1 cellular context compared by ENCODE assay signal in genomic region chr21:33121715-33122475, GRCh38.
TF ChIP-seq lines count a peak whose summit lies in the region.

No MANE protein-coding gene starts in this region.

TF ChIP-seq in K562, 482 proteins besides CTCF, POLR2A, EP300 and RAD21 (continued from another document and continues in another):
- TF ChIP-seq CREB5 (CRISPR knock-in tag; IDR thresholded peaks at IDR 0.05) (no peak), ZFX (CRISPR knock-in tag; IDR thresholded peaks at IDR 0.05) (no peak), NR4A1 (CRISPR knock-in tag; IDR thresholded peaks at IDR 0.05) (no peak), NR4A1 (tag; IDR thresholded peaks at IDR 0.05) (peak; percentile 31; the same call in 1 of the 2 replicates), CBX1 (IDR thresholded peaks at IDR 0.05; ENCODE audit: low read depth) (no peak), TGIF2 (CRISPR knock-in tag; IDR thresholded peaks at IDR 0.05) (no peak), RBFOX2 (IDR thresholded peaks at IDR 0.05; ENCODE audit: low read depth, low read length) (no peak), NR2C2 (CRISPR knock-in tag; IDR thresholded peaks at IDR 0.05) (no peak), NR2C2 (tag; IDR thresholded peaks at IDR 0.05) (0 out of 2 replicates have a peak, but pooled peaks have one; percentile 19), MCM5 (IDR thresholded peaks at IDR 0.05; ENCODE audit: low read depth) (no peak), ZNF75A (CRISPR knock-in tag; IDR thresholded peaks at IDR 0.05) (no peak), TEAD4 (IDR thresholded peaks at IDR 0.05; ENCODE audit: low read length) (no peak), TEAD4 (CRISPR knock-in tag; IDR thresholded peaks at IDR 0.05; ENCODE audit: borderline replicate concordance) (no peak), ZNF146 (CRISPR knock-in tag; IDR thresholded peaks at IDR 0.05; ENCODE audit: unreplicated experiment) (no peak), ZNF449 (CRISPR knock-in tag; IDR thresholded peaks at IDR 0.05) (no peak), SMAD2 (IDR thresholded peaks at IDR 0.05; ENCODE audit: low read depth, low read length) (no peak), MTA3 (IDR thresholded peaks at IDR 0.05; ENCODE audit: borderline replicate concordance) (peak; percentile 81), TARDBP (IDR thresholded peaks at IDR 0.05) (no peak), E4F1 (CRISPR knock-in tag; IDR thresholded peaks at IDR 0.05; ENCODE audit: borderline replicate concordance) (no peak), ILF3 (IDR thresholded peaks at IDR 0.05; ENCODE audit: borderline replicate concordance) (no peak), EHMT2 (IDR thresholded peaks at IDR 0.05) (0 out of 2 replicates have a peak, but pooled peaks have one; percentile 29), MAZ (CRISPR knock-in tag; conservative IDR thresholded peaks at IDR 0.05 in 1 of 2, IDR thresholded peaks at IDR 0.05 in 1 of 2) (no peak), SIN3B (IDR thresholded peaks at IDR 0.05; ENCODE audit: low read depth) (no peak), FOXP1 (CRISPR knock-in tag; IDR thresholded peaks at IDR 0.05) (no peak), ZC3H11A (IDR thresholded peaks at IDR 0.05; ENCODE audit: low read depth, low read length) (no peak), EWSR1 (IDR thresholded peaks at IDR 0.05; ENCODE audit: borderline replicate concordance, low read depth, partially characterized antibody) (no peak), RCOR1 (IDR thresholded peaks at IDR 0.05; ENCODE audit: borderline replicate concordance in 1 of 2, low read depth in 2 of 2, low read length in 2 of 2) (no peak), RFX7 (CRISPR knock-in tag; IDR thresholded peaks at IDR 0.05) (no peak), CEBPG (CRISPR knock-in tag; IDR thresholded peaks at IDR 0.05) (no peak), CEBPG (tag; conservative IDR thresholded peaks at IDR 0.05 in 1 of 2, IDR thresholded peaks at IDR 0.05 in 1 of 2) (no peak), ZBTB17 (CRISPR knock-in tag; IDR thresholded peaks at IDR 0.05) (no peak), THRAP3 (IDR thresholded peaks at IDR 0.05; ENCODE audit: borderline replicate concordance) (no peak), SAP30 (IDR thresholded peaks at IDR 0.05; ENCODE audit: borderline replicate concordance, insufficient read depth, low read depth, low read length, poor library complexity, severe bottlenecking) (no peak), PBX2 (CRISPR knock-in tag; IDR thresholded peaks at IDR 0.05; ENCODE audit: low read depth) (peak; percentile 91), PBX2 (tag; conservative IDR thresholded peaks at IDR 0.05; ENCODE audit: low read depth) (peak; percentile 98), ZNF165 (CRISPR knock-in tag; IDR thresholded peaks at IDR 0.05; ENCODE audit: borderline replicate concordance) (no peak), NFE2L1 (tag; IDR thresholded peaks at IDR 0.05; ENCODE audit: borderline replicate concordance, low read depth) (no peak), SMARCE1 (IDR thresholded peaks at IDR 0.05) (no peak), TOE1 (IDR thresholded peaks at IDR 0.05; ENCODE audit: borderline replicate concordance) (no peak), TOE1 (CRISPR knock-in tag; IDR thresholded peaks at IDR 0.05; ENCODE audit: borderline replicate concordance, low read depth) (no peak), ATF1 (CRISPR knock-in tag; IDR thresholded peaks at IDR 0.05) (no peak), ATF1 (tag; IDR thresholded peaks at IDR 0.05) (peak; percentile 27; the same call in 1 of the 2 replicates), ZBED1 (IDR thresholded peaks at IDR 0.05) (no peak), PHB2 (IDR thresholded peaks at IDR 0.05; ENCODE audit: low read depth) (no peak), CREM (IDR thresholded peaks at IDR 0.05; ENCODE audit: low read depth) (no peak), KDM1A (IDR thresholded peaks at IDR 0.05) (no peak), C11orf30 (IDR thresholded peaks at IDR 0.05; ENCODE audit: low read depth) (no peak), XRCC4 (IDR thresholded peaks at IDR 0.05; ENCODE audit: extremely low read depth, insufficient read depth, insufficient read length) (no peak), ZNF431 (CRISPR knock-in tag; IDR thresholded peaks at IDR 0.05) (no peak), BRD9 (IDR thresholded peaks at IDR 0.05; ENCODE audit: low read depth, partially characterized antibody) (no peak), SMAD3 (CRISPR knock-in tag; conservative IDR thresholded peaks at IDR 0.05) (no peak), IRF2 (CRISPR knock-in tag; IDR thresholded peaks at IDR 0.05) (no peak), SP1 (CRISPR knock-in tag; IDR thresholded peaks at IDR 0.05) (no peak), YY1 (IDR thresholded peaks at IDR 0.05; ENCODE audit: borderline replicate concordance in 1 of 3, control insufficient read depth in 1 of 3, extremely low read depth in 1 of 3, insufficient read depth in 3 of 3, insufficient read length in 1 of 3, insufficient replicate concordance in 2 of 3, low read depth in 1 of 3, low read length in 2 of 3) (no peak), TCF7 (IDR thresholded peaks at IDR 0.05; ENCODE audit: borderline replicate concordance) (no peak), PKNOX1 (IDR thresholded peaks at IDR 0.05) (peak; percentile 99), MYBL2 (IDR thresholded peaks at IDR 0.05; ENCODE audit: low read depth) (no peak), MYBL2 (CRISPR knock-in tag; IDR thresholded peaks at IDR 0.05; ENCODE audit: borderline replicate concordance) (no peak), YBX1 (IDR thresholded peaks at IDR 0.05) (no peak), ZNF282 (CRISPR knock-in tag; IDR thresholded peaks at IDR 0.05) (no peak), ZNF699 (CRISPR knock-in tag; IDR thresholded peaks at IDR 0.05; ENCODE audit: insufficient replicate concordance) (no peak)
- TF ChIP-seq, protein P1, sequence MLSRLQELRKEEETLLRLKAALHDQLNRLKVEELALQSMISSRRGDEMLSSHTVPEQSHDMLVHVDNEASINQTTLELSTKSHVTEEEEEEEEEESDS (CRISPR knock-in tag; IDR thresholded peaks at IDR 0.05), result no peak
- TF ChIP-seq, protein P2, sequence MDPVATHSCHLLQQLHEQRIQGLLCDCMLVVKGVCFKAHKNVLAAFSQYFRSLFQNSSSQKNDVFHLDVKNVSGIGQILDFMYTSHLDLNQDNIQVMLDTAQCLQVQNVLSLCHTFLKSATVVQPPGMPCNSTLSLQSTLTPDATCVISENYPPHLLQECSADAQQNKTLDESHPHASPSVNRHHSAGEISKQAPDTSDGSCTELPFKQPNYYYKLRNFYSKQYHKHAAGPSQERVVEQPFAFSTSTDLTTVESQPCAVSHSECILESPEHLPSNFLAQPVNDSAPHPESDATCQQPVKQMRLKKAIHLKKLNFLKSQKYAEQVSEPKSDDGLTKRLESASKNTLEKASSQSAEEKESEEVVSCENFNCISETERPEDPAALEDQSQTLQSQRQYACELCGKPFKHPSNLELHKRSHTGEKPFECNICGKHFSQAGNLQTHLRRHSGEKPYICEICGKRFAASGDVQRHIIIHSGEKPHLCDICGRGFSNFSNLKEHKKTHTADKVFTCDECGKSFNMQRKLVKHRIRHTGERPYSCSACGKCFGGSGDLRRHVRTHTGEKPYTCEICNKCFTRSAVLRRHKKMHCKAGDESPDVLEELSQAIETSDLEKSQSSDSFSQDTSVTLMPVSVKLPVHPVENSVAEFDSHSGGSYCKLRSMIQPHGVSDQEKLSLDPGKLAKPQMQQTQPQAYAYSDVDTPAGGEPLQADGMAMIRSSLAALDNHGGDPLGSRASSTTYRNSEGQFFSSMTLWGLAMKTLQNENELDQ (CRISPR knock-in tag; IDR thresholded peaks at IDR 0.05; ENCODE audit: borderline replicate concordance), result no peak
- TF ChIP-seq, protein P3, sequence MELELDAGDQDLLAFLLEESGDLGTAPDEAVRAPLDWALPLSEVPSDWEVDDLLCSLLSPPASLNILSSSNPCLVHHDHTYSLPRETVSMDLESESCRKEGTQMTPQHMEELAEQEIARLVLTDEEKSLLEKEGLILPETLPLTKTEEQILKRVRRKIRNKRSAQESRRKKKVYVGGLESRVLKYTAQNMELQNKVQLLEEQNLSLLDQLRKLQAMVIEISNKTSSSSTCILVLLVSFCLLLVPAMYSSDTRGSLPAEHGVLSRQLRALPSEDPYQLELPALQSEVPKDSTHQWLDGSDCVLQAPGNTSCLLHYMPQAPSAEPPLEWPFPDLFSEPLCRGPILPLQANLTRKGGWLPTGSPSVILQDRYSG (tag; conservative IDR thresholded peaks at IDR 0.05; ENCODE audit: low read depth), result no peak
- TF ChIP-seq, protein P4, sequence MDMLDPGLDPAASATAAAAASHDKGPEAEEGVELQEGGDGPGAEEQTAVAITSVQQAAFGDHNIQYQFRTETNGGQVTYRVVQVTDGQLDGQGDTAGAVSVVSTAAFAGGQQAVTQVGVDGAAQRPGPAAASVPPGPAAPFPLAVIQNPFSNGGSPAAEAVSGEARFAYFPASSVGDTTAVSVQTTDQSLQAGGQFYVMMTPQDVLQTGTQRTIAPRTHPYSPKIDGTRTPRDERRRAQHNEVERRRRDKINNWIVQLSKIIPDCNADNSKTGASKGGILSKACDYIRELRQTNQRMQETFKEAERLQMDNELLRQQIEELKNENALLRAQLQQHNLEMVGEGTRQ (CRISPR knock-in tag; IDR thresholded peaks at IDR 0.05), result no peak
- TF ChIP-seq, protein P5, sequence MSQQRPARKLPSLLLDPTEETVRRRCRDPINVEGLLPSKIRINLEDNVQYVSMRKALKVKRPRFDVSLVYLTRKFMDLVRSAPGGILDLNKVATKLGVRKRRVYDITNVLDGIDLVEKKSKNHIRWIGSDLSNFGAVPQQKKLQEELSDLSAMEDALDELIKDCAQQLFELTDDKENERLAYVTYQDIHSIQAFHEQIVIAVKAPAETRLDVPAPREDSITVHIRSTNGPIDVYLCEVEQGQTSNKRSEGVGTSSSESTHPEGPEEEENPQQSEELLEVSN (IDR thresholded peaks at IDR 0.05; ENCODE audit: borderline replicate concordance in 1 of 2, extremely low read depth in 1 of 2, insufficient read depth in 1 of 2, insufficient read length in 1 of 2, low read depth in 1 of 2, low read length in 1 of 2, poor library complexity in 1 of 2, severe bottlenecking in 1 of 2), result no peak
